Comparison of ENCODE assay signal across 17 cellular contexts in genomic region chr2:177675256-177676220, GRCh38.
DNase-seq lines count a peak whose midpoint lies in the region; ATAC-seq and TF ChIP-seq lines count a peak whose summit lies in the region.
"Had no signal": no experiment of that assay in that cellular context is flagged by ENCODE, and none has a peak within 500 bp of the region (broad histone marks: within the 10 kb centered on the region; RNA-seq: fewer than 3 reads in every experiment).

No MANE protein-coding gene starts in this region.

- CTCF ChIA-PET in HEK293T (lab: Yijun Ruan, JAX) = interaction anchor here (0.9 to 1.3 kb wide), 2 partner anchors 15 to 19 kb away, joined by 3 to 8 read pairs; no protein-coding TSS in a partner anchor

- ATAC-seq in GM21515 (IDR thresholded peaks at IDR 0.05; ENCODE audit: unreplicated experiment) (no peak), HG02938 (IDR thresholded peaks at IDR 0.05; ENCODE audit: unreplicated experiment) (no peak)
- ATAC-seq: body of pancreas, HCT116, T-helper 17 cell, WTC11 had no signal

- H3K27me3 ChIP-seq in OCI-LY1 (ENCODE audit: insufficient read depth, low read length) = no peaks in the 10 kb centered on the region
- H3K27me3 ChIP-seq: body of pancreas, colonic mucosa had no signal

- H3K4me3 ChIP-seq in OCI-LY1 (ENCODE audit: low read depth, low read length, poor library complexity, severe bottlenecking) = no peak overlapping the region
- H3K4me3 ChIP-seq: body of pancreas, colonic mucosa had no signal

- H3K79me2 ChIP-seq in OCI-LY1 (ENCODE audit: insufficient read depth, low read length) = no peaks in the 10 kb centered on the region

- no peaks in the 10 kb centered on the region for H3F3A ChIP-seq in OCI-LY1 (ENCODE audit: insufficient read depth, low read length)

- no peak overlapping the region for H3K9ac ChIP-seq in OCI-LY1 (ENCODE audit: low read length)
- H3K9ac ChIP-seq: KMS-11 had no signal

- H3K36me3 ChIP-seq in OCI-LY1 (ENCODE audit: insufficient read depth, low read length) = no peaks in the 10 kb centered on the region
- H3K36me3 ChIP-seq: colonic mucosa had no signal

- peak overlapping the region; percentile 57; the same call in 1 of the 2 replicates for H2AFZ ChIP-seq in OCI-LY1 (ENCODE audit: low read length)

- POLR2A ChIA-PET in HEK293T (lab: Yijun Ruan, JAX) = no interaction called here

- peaks cover 8% of the 10 kb centered on the region for H3K4me1 ChIP-seq in OCI-LY1 (ENCODE audit: insufficient read depth, low read length, severe bottlenecking)
- H3K4me1 ChIP-seq: body of pancreas, colonic mucosa had no signal

- in situ Hi-C loops in KBM-7 (cut with MboI; ENCODE audit: low pct_unique_long_range_greater_than_20kb, low sequenced_read_pairs) = no loop called here

- H4K20me1 ChIP-seq in OCI-LY1 (ENCODE audit: insufficient read depth, low read length) = no peaks in the 10 kb centered on the region

- no peaks in the 10 kb centered on the region for H3K9me2 ChIP-seq in OCI-LY1 (ENCODE audit: low read depth, low read length)

- no peak overlapping the region for H3K27ac ChIP-seq in OCI-LY1 (ENCODE audit: low read depth, low read length, poor library complexity, severe bottlenecking)
- H3K27ac ChIP-seq: body of pancreas, colonic mucosa, KMS-11 had no signal

- no peak for TF ChIP-seq CTCF in OCI-LY1 (IDR thresholded peaks at IDR 0.05; ENCODE audit: low read length)

- H3K9me3 ChIP-seq in OCI-LY1 (ENCODE audit: low read length) = no peaks in the 10 kb centered on the region
- H3K9me3 ChIP-seq: body of pancreas, colonic mucosa had no signal

- no peak for DNase-seq in HEK293T (ENCODE audit: extremely low spot score)
- peak; percentile 82 for DNase-seq in globus pallidus (ENCODE audit: low spot score)
- peak; percentile 96 for DNase-seq in pons (ENCODE audit: low spot score)
- DNase-seq in AG08396 (ENCODE audit: low spot score) = no peak
- DNase-seq in KBM-7 = no peak
- DNase-seq: activated naive CD8-positive, alpha-beta T cell treated with anti-CD3 and anti-CD28 coated beads for 36 hours; body of pancreas; Calu3; colonic mucosa; NCI-H1048; T-helper 17 cell had no signal

- H3K4me2 ChIP-seq in OCI-LY1 (ENCODE audit: low read length) = no peak overlapping the region
- H3K4me2 ChIP-seq: KMS-11 had no signal

TF ChIP-seq in HEK293T, 16 proteins besides CTCF, POLR2A, EP300 and RAD21:
- TF ChIP-seq PKNOX1 (IDR thresholded peaks at IDR 0.05) (peak; percentile 84), ZNF384 (IDR thresholded peaks at IDR 0.05) (peak; percentile 57), LEF1 (IDR thresholded peaks at IDR 0.05; ENCODE audit: borderline replicate concordance) (no peak)

Comparison
In these comparisons a context has a peak if more than half of its experiments do, and no peak if none do; other contexts are left out.
1. DNase-seq: peak in globus pallidus (single experiment) and pons (single experiment); none in HEK293T (single experiment), AG08396 (single experiment) and KBM-7 (single experiment).